ENCODE assay signal across 9 cellular contexts in the genomic region with DNA sequence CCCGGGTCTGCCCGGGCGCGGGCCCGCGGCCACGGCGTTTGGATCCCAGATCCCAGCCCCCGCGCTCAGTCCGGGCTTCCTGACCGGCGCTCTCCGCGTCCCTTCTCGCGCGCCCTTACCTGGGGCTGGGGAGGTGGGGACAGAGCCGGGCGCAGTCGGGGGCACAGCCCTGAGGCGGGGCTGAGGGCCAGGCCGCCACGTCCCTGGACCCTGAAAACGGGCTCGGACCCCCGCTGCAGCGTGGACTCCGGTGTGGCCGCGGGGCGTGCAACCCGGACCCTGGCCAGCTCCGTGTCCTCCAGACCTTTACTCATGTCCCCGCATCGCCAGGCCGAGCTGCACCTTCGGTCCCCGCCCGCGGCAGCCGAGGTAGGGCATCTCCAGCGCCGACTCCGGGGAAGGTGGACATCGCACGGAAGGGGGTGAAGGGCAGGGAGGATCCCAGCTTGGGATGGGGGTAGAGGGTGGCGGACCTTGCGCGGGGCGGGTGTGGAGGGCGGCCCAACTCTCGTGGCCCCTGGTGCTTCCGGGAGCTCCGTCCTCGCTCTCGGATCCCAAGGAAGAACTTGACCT. TPM values are rescaled to one million over a fixed set of nuclear protein-coding genes. Genes with fewer than 3 reads are reported as not detected.
DNase-seq lines count a peak whose midpoint lies in the region; ATAC-seq and TF ChIP-seq lines count a peak whose summit lies in the region.
"Had no signal": no experiment of that assay in that cellular context is flagged by ENCODE, and none has a peak within 500 bp of the region (broad histone marks: within the 10 kb centered on the region; RNA-seq: fewer than 3 reads in every experiment).

No MANE protein-coding gene starts in this region.

- H3K27ac ChIP-seq in temporal lobe (ENCODE audit: low read depth, low read length): peak overlapping the region; percentile 17
- H3K27ac ChIP-seq in MM.1S (ENCODE audit: low read length): no peak overlapping the region

- DNase-seq in NOMO-1 (lab: John Stamatoyannopoulos, UW; ENCODE audit: unreplicated experiment in 2 of 2): peak; percentile 14 to 47
- DNase-seq in NOMO-1 treated with dmso at 0.1 percent for 144 hours (lab: John Stamatoyannopoulos, UW; ENCODE audit: unreplicated experiment): no peak
- peak; percentile 48 for DNase-seq in astrocyte of the hippocampus (ENCODE audit: low read depth, low spot score)
- peak; percentile 44 for DNase-seq in kidney tubule cell (ENCODE audit: low spot score)
- no peak for DNase-seq in GM19238 (ENCODE audit: insufficient read length, low spot score)
- DNase-seq in MM.1S: no peak
- DNase-seq: DND-41 had no signal

- H3F3A ChIP-seq in MM.1S (ENCODE audit: insufficient read depth, low read length): no peaks in the 10 kb centered on the region; the same call in 1 of the 2 replicates

- H3K4me3 ChIP-seq in MM.1S (ENCODE audit: low read length): no peak overlapping the region

- no peaks in the 10 kb centered on the region for H3K4me1 ChIP-seq in MM.1S (ENCODE audit: low read length)

- H3K27me3 ChIP-seq in MM.1S (replicated peaks; ENCODE audit: insufficient read depth, low read length): no peaks in the 10 kb centered on the region

- H4K20me1 ChIP-seq in MM.1S (ENCODE audit: insufficient read depth, low read length): no peaks in the 10 kb centered on the region

- no peak overlapping the region for H2AFZ ChIP-seq in MM.1S (ENCODE audit: low read length)

- ATAC-seq in HG03439 (IDR thresholded peaks at IDR 0.05; ENCODE audit: unreplicated experiment): no peak

- no peak overlapping the region for H3K4me2 ChIP-seq in MM.1S (ENCODE audit: low read depth, low read length)

- no peak overlapping the region for H3K9ac ChIP-seq in MM.1S (ENCODE audit: low read length)

- H3K79me2 ChIP-seq in MM.1S (ENCODE audit: low read length): peaks cover 13% of the 10 kb centered on the region

- no peak for TF ChIP-seq CTCF in MM.1S (IDR thresholded peaks at IDR 0.05; ENCODE audit: low read length)

- no peaks in the 10 kb centered on the region; the same call in 1 of the 2 replicates for H3K36me3 ChIP-seq in MM.1S (replicated peaks; ENCODE audit: insufficient read depth, low read length)

- no peaks in the 10 kb centered on the region for H3K9me3 ChIP-seq in MM.1S (replicated peaks; ENCODE audit: insufficient read depth, low read length)

- H3K9me2 ChIP-seq in MM.1S (replicated peaks; ENCODE audit: insufficient read depth, low read length): no peaks in the 10 kb centered on the region

RNA-seq across cellular contexts. Expression of a gene that starts 9.9 kb away (rescaled TPM):
- 2.5 TPM for total RNA-seq in temporal lobe

RNA-seq across cellular contexts. Expression of a gene that starts 24.9 kb away (rescaled TPM):
- 42.0 TPM for total RNA-seq in temporal lobe

RNA-seq across cellular contexts. Expression of a gene that starts 40.0 kb away (rescaled TPM):
- 44.5 TPM for total RNA-seq in temporal lobe

RNA-seq across cellular contexts. Expression of a gene that starts 44.7 kb away (rescaled TPM):
- 17.5 TPM for total RNA-seq in temporal lobe

RNA-seq across cellular contexts. Expression of a gene that starts 57.8 kb away (rescaled TPM):
- 0.49 TPM for total RNA-seq in temporal lobe

Comparison
In these comparisons a context has a peak if more than half of its experiments do, and no peak if none do; other contexts are left out.
1. DNase-seq: peak in NOMO-1 (2 of 2), astrocyte of the hippocampus (single experiment) and kidney tubule cell (single experiment); none in NOMO-1 treated with dmso at 0.1 percent for 144 hours (single experiment), GM19238 (single experiment) and MM.1S (single experiment).